28 cellular contexts compared by ENCODE assay signal in genomic region chr20:4247261-4247660, GRCh38. TPM values are rescaled to one million over a fixed set of nuclear protein-coding genes. Genes with fewer than 3 reads are reported as not detected.
DNase-seq lines count a peak whose midpoint lies in the region; ATAC-seq and TF ChIP-seq lines count a peak whose summit lies in the region.
"Had no signal": no experiment of that assay in that cellular context is flagged by ENCODE, and none has a peak within 500 bp of the region (broad histone marks: within the 10 kb centered on the region; RNA-seq: fewer than 3 reads in every experiment).

No MANE protein-coding gene starts in this region.

- TF ChIP-seq RAD21 in SK-N-SH (IDR thresholded peaks at IDR 0.05; ENCODE audit: low read length), result no peak

- H3K4me1 ChIP-seq in SK-N-SH (ENCODE audit: control insufficient read depth in 1 of 2, insufficient read depth in 2 of 2, low read depth in 1 of 2, low read length in 1 of 2) (peaks cover 0 to 29% of the 10 kb centered on the region in 2 experiments; a peak in 3 of 4 replicates), vagina (peaks cover 8% of the 10 kb centered on the region)

- POLR2A ChIA-PET in SK-N-SH (lab: Yijun Ruan, JAX), result no interaction called here

- 0 out of 2 replicates have a peak, but pooled peaks cover 3% of the 10 kb centered on the region for H3K79me2 ChIP-seq in SK-N-SH (ENCODE audit: insufficient read depth)
- H3K79me2 ChIP-seq: hepatocyte had no signal

- H3K9me2 ChIP-seq in SK-N-SH, result no peaks in the 10 kb centered on the region

- peaks cover 77% of the 10 kb centered on the region for H3K27me3 Mint-ChIP-seq in brain
- H3K27me3 Mint-ChIP-seq in nephron progenitor cell (ENCODE audit: low read depth, poor library complexity), result peaks cover 96% of the 10 kb centered on the region

- no peak overlapping the region for H3K9ac ChIP-seq in SK-N-SH

- H3K27ac Mint-ChIP-seq in brain, result no peak overlapping the region
- H3K27ac Mint-ChIP-seq in nephron progenitor cell, result no peak overlapping the region
- H3K27ac Mint-ChIP-seq: activated B cell treated with CpG ODN at 0.5 μM for 24 hours; activated naive CD4-positive, alpha-beta T cell treated with anti-CD3 and anti-CD28 coated beads for 36 hours; CD4-positive, alpha-beta T cell; stimulated activated naive CD8-positive, alpha-beta T cell treated with anti-CD3 and anti-CD28 coated beads, Interleukin-15, amount 100 ng/mL, for 72 hours had no signal

- intact Hi-C loops in vagina (cut with DNase I), result no loop called here

- H3F3A ChIP-seq in SK-N-SH (replicated peaks; ENCODE audit: insufficient read depth), result no peaks in the 10 kb centered on the region

- H3K27me3 ChIP-seq in SK-N-SH (ENCODE audit: insufficient read depth) (no peaks in the 10 kb centered on the region), vagina (no peaks in the 10 kb centered on the region)
- H3K27me3 ChIP-seq: body of pancreas had no signal

- CTCF ChIA-PET in SK-N-SH (lab: Yijun Ruan, JAX), result no interaction called here

- ATAC-seq in SK-N-SH treated with all-trans-retinoic acid at 6 μM for 48 hours (no peak), HG02981 (IDR thresholded peaks at IDR 0.05; ENCODE audit: unreplicated experiment) (no peak)
- ATAC-seq: body of pancreas; right lobe of liver; stimulated activated naive CD8-positive, alpha-beta T cell treated with anti-CD3 and anti-CD28 coated beads, Interleukin-15, amount 100 ng/mL, for 72 hours had no signal

- no peaks in the 10 kb centered on the region for H4K20me1 ChIP-seq in SK-N-SH (ENCODE audit: insufficient read depth)

- H3K9me3 ChIP-seq in SK-N-SH (no peaks in the 10 kb centered on the region), vagina (no peaks in the 10 kb centered on the region)
- H3K9me3 ChIP-seq: body of pancreas, right lobe of liver, SJSA1, tibial artery had no signal

- H3K36me3 Mint-ChIP-seq in brain, result no peaks in the 10 kb centered on the region
- no peaks in the 10 kb centered on the region for H3K36me3 Mint-ChIP-seq in nephron progenitor cell (ENCODE audit: low read depth)

- TF ChIP-seq EP300 in SK-N-SH (IDR thresholded peaks at IDR 0.05; ENCODE audit: borderline replicate concordance in 1 of 2, low read depth in 1 of 2, low read length in 1 of 2), result no peak

- H3K4me3 Mint-ChIP-seq in brain (peak overlapping the region; percentile 64 to 77 (median 71)), nephron progenitor cell (peak overlapping the region; percentile 70)
- H3K4me3 Mint-ChIP-seq: activated B cell treated with CpG ODN at 0.5 μM for 24 hours; activated naive CD4-positive, alpha-beta T cell treated with anti-CD3 and anti-CD28 coated beads for 36 hours; CD4-positive, alpha-beta T cell had no signal

- no peaks in the 10 kb centered on the region for H3K36me3 ChIP-seq in SK-N-SH (replicated peaks in 1 of 2; ENCODE audit: control insufficient read depth in 1 of 2, insufficient read depth in 2 of 2, low read length in 1 of 2)
- no peaks in the 10 kb centered on the region for H3K36me3 ChIP-seq in vagina
- H3K36me3 ChIP-seq: right lobe of liver, SJSA1, tibial artery had no signal

- H3K4me2 ChIP-seq in SK-N-SH, result peak overlapping the region; percentile 66
- H3K4me2 ChIP-seq: hepatocyte had no signal

- H3K9me3 Mint-ChIP-seq in brain (peaks cover 0 to 5% (median 0%) of the 10 kb centered on the region in 5 experiments), nephron progenitor cell (peaks cover 3% of the 10 kb centered on the region)
- H3K9me3 Mint-ChIP-seq: activated B cell treated with CpG ODN at 0.5 μM for 24 hours; activated naive CD4-positive, alpha-beta T cell treated with anti-CD3 and anti-CD28 coated beads for 36 hours; CD4-positive, alpha-beta T cell; stimulated activated naive CD8-positive, alpha-beta T cell treated with anti-CD3 and anti-CD28 coated beads, Interleukin-15, amount 100 ng/mL, for 72 hours had no signal

- 28% methylated on average over 7 of the region's 7 CpGs for WGBS in SK-N-SH (ENCODE audit: low lambda C conversion rate)

- H3K4me3 ChIP-seq in SK-N-SH (ENCODE audit: low read depth in 2 of 2, low read length in 1 of 2), result peak overlapping the region in 1 of 2 experiments; percentile 50; a peak in 2 of 4 replicates
- H3K4me3 ChIP-seq in vagina, result no peak overlapping the region
- H3K4me3 ChIP-seq: body of pancreas, dorsolateral prefrontal cortex, hepatocyte, right lobe of liver, SJSA1, tibial artery had no signal

- H2AFZ ChIP-seq in SK-N-SH (ENCODE audit: low read depth), result no peak overlapping the region
- H2AFZ ChIP-seq: hepatocyte had no signal

- no peak overlapping the region for H3K27ac ChIP-seq in SK-N-SH (ENCODE audit: low read depth in 2 of 2, low read length in 1 of 2)
- H3K27ac ChIP-seq in vagina, result peak overlapping the region; percentile 30
- H3K27ac ChIP-seq: 22Rv1, body of pancreas, dorsolateral prefrontal cortex, hepatocyte, right lobe of liver, SJSA1, tibial artery had no signal

- DNase-seq in SK-N-SH (no peak), nephron progenitor cell (no peak), vagina (ENCODE audit: extremely low spot score in 2 of 2) (no peak), cerebellar cortex (ENCODE audit: low spot score) (no peak), COR-L47 (lab: John Stamatoyannopoulos, UW) (no peak)
- DNase-seq: activated B cell treated with CpG ODN at 0.5 μM for 24 hours; activated naive CD4-positive, alpha-beta T cell treated with anti-CD3 and anti-CD28 coated beads for 36 hours; body of pancreas; CD4-positive, alpha-beta T cell; cerebellar nuclear complex; DMS 273 treated with DMSO at 0.1 percent for 48 hours; dorsolateral prefrontal cortex; mammary epithelial cell; NCI-H1048; right lobe of liver; RPMI8226; stimulated activated CD8-positive, alpha-beta memory T cell treated with anti-CD3 and anti-CD28 coated beads, Interleukin-4, amount 100 ng/mL, for 48 hours; stimulated activated naive CD8-positive, alpha-beta T cell treated with anti-CD3 and anti-CD28 coated beads, Interleukin-15, amount 100 ng/mL, for 72 hours; T-helper 1 cell; tibial artery had no signal

- TF ChIP-seq CTCF in SK-N-SH (IDR thresholded peaks at IDR 0.05), result no peak
- no peak for TF ChIP-seq CTCF in brain (conservative IDR thresholded peaks at IDR 0.05)
- TF ChIP-seq CTCF in nephron progenitor cell (IDR thresholded peaks at IDR 0.05), result no peak
- TF ChIP-seq CTCF in vagina (IDR thresholded peaks at IDR 0.05), result no peak

- peaks cover 14% of the 10 kb centered on the region for H3K4me1 Mint-ChIP-seq in brain
- peaks cover 31% of the 10 kb centered on the region for H3K4me1 Mint-ChIP-seq in nephron progenitor cell
- H3K4me1 Mint-ChIP-seq: activated B cell treated with CpG ODN at 0.5 μM for 24 hours had no signal

- no peak for TF ChIP-seq POLR2A in vagina (IDR thresholded peaks at IDR 0.05)

TF ChIP-seq in SK-N-SH, 30 proteins besides CTCF, POLR2A, EP300 and RAD21 (continues in another document):
- no peak for TF ChIP-seq NRF1 (IDR thresholded peaks at IDR 0.05; ENCODE audit: low read depth, low read length)
- no peak for TF ChIP-seq GABPA (IDR thresholded peaks at IDR 0.05; ENCODE audit: low read depth)
- no peak for TF ChIP-seq RXRA (IDR thresholded peaks at IDR 0.05; ENCODE audit: borderline replicate concordance, low read depth)

TF ChIP-seq in SK-N-SH treated with all-trans-retinoic acid at 6 μM for 48 hours, 23 proteins besides CTCF, POLR2A, EP300 and RAD21:
- TF ChIP-seq ZFP3 (CRISPR knock-in tag; IDR thresholded peaks at IDR 0.05) (no peak), TCF4 (CRISPR knock-in tag; IDR thresholded peaks at IDR 0.05; ENCODE audit: borderline replicate concordance) (no peak), BACH2 (CRISPR knock-in tag; IDR thresholded peaks at IDR 0.05; ENCODE audit: borderline replicate concordance) (no peak), GLIS3 (CRISPR knock-in tag; IDR thresholded peaks at IDR 0.05) (no peak), PPARA (CRISPR knock-in tag; IDR thresholded peaks at IDR 0.05; ENCODE audit: borderline replicate concordance) (no peak), ISL1 (CRISPR knock-in tag; IDR thresholded peaks at IDR 0.05) (no peak), RARB (CRISPR knock-in tag; IDR thresholded peaks at IDR 0.05) (no peak), ZNF8 (CRISPR knock-in tag; IDR thresholded peaks at IDR 0.05) (no peak), OSR1 (CRISPR knock-in tag; IDR thresholded peaks at IDR 0.05) (no peak)

RNA-seq across cellular contexts. Expression of gene ADRA1D, which starts 1.8 kb away (rescaled TPM):
- polyA plus RNA-seq in SK-N-SH (2012; rRNA removed), result 1.0 and 1.5 TPM in 2 replicates
- polyA plus RNA-seq in SK-N-SH (2012; cell fraction: cytosol; rRNA removed), result 0.26 and 0.85 TPM in 2 replicates
- polyA plus RNA-seq in SK-N-SH (2012; cell fraction: nucleus; rRNA removed), result 1.2 and 1.3 TPM in 2 replicates
- 0.64 TPM for polyA plus RNA-seq in brain (ENCODE audit: insufficient read depth, low read depth, low replicate concordance)
- 0.98 TPM for total RNA-seq in vagina
- total RNA-seq: activated B cell treated with CpG ODN at 0.5 μM for 24 hours; activated naive CD4-positive, alpha-beta T cell treated with anti-CD3 and anti-CD28 coated beads for 36 hours; body of pancreas; CD4-positive, alpha-beta T cell; HT1080; SJSA1 had no signal
- polyA plus RNA-seq: neural cell had no signal
